8 cellular contexts compared by ENCODE assay signal in genomic region chr14:105491366-105492006, GRCh38. TPM values are rescaled to one million over a fixed set of nuclear protein-coding genes. Genes with fewer than 3 reads are reported as not detected.
DNase-seq lines count a peak whose midpoint lies in the region; ATAC-seq and TF ChIP-seq lines count a peak whose summit lies in the region.

No MANE protein-coding gene starts in this region.

- TF ChIP-seq CTCF in WI38 (IDR thresholded peaks at IDR 0.05; ENCODE audit: low read depth, low read length), result no peak

- peaks cover 5% of the 10 kb centered on the region; the same call in 1 of the 2 replicates for H3K27me3 ChIP-seq in ACC112 (ENCODE audit: insufficient read depth, low read length)

- H3K79me2 ChIP-seq in ACC112 (ENCODE audit: control insufficient read depth, insufficient read depth, low read length, unreplicated experiment), result peaks cover 3% of the 10 kb centered on the region

- H2AFZ ChIP-seq in ACC112 (ENCODE audit: low read length, unreplicated experiment), result peak overlapping the region; percentile 79

- DNase-seq in NCI-H1694 (lab: John Stamatoyannopoulos, UW), result peak; percentile 68
- peak; percentile 76 for DNase-seq in central memory CD4-positive, alpha-beta T cell
- DNase-seq in left colon, result peak; percentile 77 to 85
- DNase-seq in stimulated activated CD4-positive, alpha-beta T cell treated with anti-CD3 and anti-CD28 coated beads, Interleukin-4, amount 100 ng/mL, for 4 hours, result peak; percentile 80 to 83

- intact Hi-C loops in left colon (cut with DNase I, micrococcal nuclease), result no loop called here

- no peaks in the 10 kb centered on the region for H3K36me3 ChIP-seq in ACC112 (ENCODE audit: insufficient read depth, low read length)

- peak; percentile 14 for ATAC-seq in GM18907 (IDR thresholded peaks at IDR 0.05; ENCODE audit: unreplicated experiment)
- ATAC-seq in left colon, result peak; percentile 37
- ATAC-seq in GM21576 (IDR thresholded peaks at IDR 0.05; ENCODE audit: unreplicated experiment), result no peak

- peaks cover 20% of the 10 kb centered on the region for H3K4me1 ChIP-seq in ACC112 (ENCODE audit: control insufficient read depth, insufficient read depth, low read length, unreplicated experiment)

- peak overlapping the region; percentile 88 for H3K27ac ChIP-seq in ACC112 (ENCODE audit: low read depth, low read length)

- H3K4me3 ChIP-seq in ACC112 (ENCODE audit: low read depth, low read length) (peak overlapping the region; percentile 96), WI38 (ENCODE audit: low read depth, low read length) (peak overlapping the region; percentile 75)

RNA-seq across cellular contexts. Expression of gene TEDC1, which starts 0.4 kb away (rescaled TPM):
- 10 to 100 TPM; 15.7 to 25.8 TPM for total RNA-seq in left colon

RNA-seq across cellular contexts. Expression of gene CRIP1, which starts 4.8 kb away (rescaled TPM):
- 100 to 1,000 TPM in 1 of 2 donors, 10 to 100 TPM in 1; 86.8 to 222 TPM for total RNA-seq in left colon

RNA-seq across cellular contexts. Expression of gene CRIP2, which starts 16.9 kb away (rescaled TPM):
- 10 to 100 TPM; 13.0 to 19.2 TPM for total RNA-seq in left colon

RNA-seq across cellular contexts. Expression of gene TMEM121, which starts 34.9 kb away (rescaled TPM):
- under 1 TPM; 0.37 to 0.95 TPM for total RNA-seq in left colon
